Comparison of ENCODE assay signal across 16 cellular contexts in the genomic region with DNA sequence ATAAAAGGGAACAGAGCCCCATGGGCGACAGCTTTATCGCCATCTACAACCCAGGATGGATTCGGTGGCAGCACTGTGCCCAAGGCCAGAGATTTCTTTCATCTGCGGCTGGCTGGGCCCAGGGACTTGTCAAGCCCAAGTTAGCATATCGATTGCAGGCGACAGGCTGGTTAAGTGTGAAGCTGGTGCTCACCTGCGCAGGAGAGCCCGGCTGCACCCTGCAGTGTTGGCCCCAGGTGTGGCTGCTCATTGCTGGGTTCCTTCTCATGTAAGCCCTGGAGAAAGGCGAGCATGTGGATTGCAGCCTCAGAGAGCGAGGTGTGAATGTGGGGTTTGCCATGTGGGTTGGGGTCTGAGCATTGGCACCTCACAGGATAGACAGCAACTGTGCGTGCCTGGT. TPM values are rescaled to one million over a fixed set of nuclear protein-coding genes. Genes with fewer than 3 reads are reported as not detected.
DNase-seq lines count a peak whose midpoint lies in the region; ATAC-seq, FAIRE-seq and TF ChIP-seq lines count a peak whose summit lies in the region.
"Had no signal": no experiment of that assay in that cellular context is flagged by ENCODE, and none has a peak within 500 bp of the region (broad histone marks: within the 10 kb centered on the region; RNA-seq: fewer than 3 reads in every experiment).

No MANE protein-coding gene starts in this region.

- H3K27ac Mint-ChIP-seq in activated naive CD8-positive, alpha-beta T cell treated with anti-CD3 and anti-CD28 coated beads, Interleukin-2, amount 10 ng/mL, durations not matched to agents 7 days and 5 days: peak overlapping the region; percentile 63
- H3K27ac Mint-ChIP-seq in activated naive CD8-positive, alpha-beta T cell treated with anti-CD3 and anti-CD28 coated beads for 36 hours: no peak overlapping the region
- peak overlapping the region in 7 of 10 donors; percentile 15 to 87 (median 73) for H3K27ac Mint-ChIP-seq in naive thymus-derived CD8-positive, alpha-beta T cell
- H3K27ac Mint-ChIP-seq in type B pancreatic cell: peak overlapping the region; percentile 43

- H3K4me3 ChIP-seq in bronchial epithelial cell (ENCODE audit: low read depth, low read length): no peak overlapping the region
- H3K4me3 ChIP-seq in upper lobe of right lung: no peak overlapping the region
- H3K4me3 ChIP-seq: BLaER1, GM12878, HAP-1 had no signal

- H3K36me3 Mint-ChIP-seq in activated naive CD8-positive, alpha-beta T cell treated with anti-CD3 and anti-CD28 coated beads, Interleukin-2, amount 10 ng/mL, durations not matched to agents 7 days and 5 days: no peaks in the 10 kb centered on the region
- H3K36me3 Mint-ChIP-seq in activated naive CD8-positive, alpha-beta T cell treated with anti-CD3 and anti-CD28 coated beads for 36 hours: peaks cover 11% of the 10 kb centered on the region
- peaks cover 0 to 2% (median 0%) of the 10 kb centered on the region in 3 donors for H3K36me3 Mint-ChIP-seq in naive thymus-derived CD8-positive, alpha-beta T cell
- H3K36me3 Mint-ChIP-seq in type B pancreatic cell: peaks cover 4% of the 10 kb centered on the region

- H3K27me3 Mint-ChIP-seq in activated naive CD8-positive, alpha-beta T cell treated with anti-CD3 and anti-CD28 coated beads, Interleukin-2, amount 10 ng/mL, durations not matched to agents 7 days and 5 days: no peaks in the 10 kb centered on the region
- no peaks in the 10 kb centered on the region for H3K27me3 Mint-ChIP-seq in activated naive CD8-positive, alpha-beta T cell treated with anti-CD3 and anti-CD28 coated beads for 36 hours
- H3K27me3 Mint-ChIP-seq in naive thymus-derived CD8-positive, alpha-beta T cell: no peaks in the 10 kb centered on the region
- no peaks in the 10 kb centered on the region for H3K27me3 Mint-ChIP-seq in type B pancreatic cell

- FAIRE-seq in bronchial epithelial cell (lab: Jason Lieb, UNC): peak; percentile 28
- FAIRE-seq: GM12878, GM18507 had no signal

- intact Hi-C loops in upper lobe of right lung (cut with DNase I): no loop called here

- peaks cover 26% of the 10 kb centered on the region for H3K4me1 Mint-ChIP-seq in activated naive CD8-positive, alpha-beta T cell treated with anti-CD3 and anti-CD28 coated beads, Interleukin-2, amount 10 ng/mL, durations not matched to agents 7 days and 5 days
- peaks cover 22% of the 10 kb centered on the region for H3K4me1 Mint-ChIP-seq in activated naive CD8-positive, alpha-beta T cell treated with anti-CD3 and anti-CD28 coated beads for 36 hours
- H3K4me1 Mint-ChIP-seq in naive thymus-derived CD8-positive, alpha-beta T cell: peaks cover 25 to 56% (median 42%) of the 10 kb centered on the region in 4 donors
- no peaks in the 10 kb centered on the region for H3K4me1 Mint-ChIP-seq in type B pancreatic cell (ENCODE audit: unreplicated experiment)

- H3K9me3 ChIP-seq in upper lobe of right lung: no peaks in the 10 kb centered on the region
- H3K9me3 ChIP-seq: BLaER1, HAP-1 had no signal

- POLR2A ChIA-PET in activated naive CD8-positive, alpha-beta T cell treated with anti-CD3 and anti-CD28 coated beads, Interleukin-2, amount 10 ng/mL, durations not matched to agents 7 days and 5 days (lab: Charles Lee): no interaction called here
- POLR2A ChIA-PET in naive thymus-derived CD8-positive, alpha-beta T cell (lab: Charles Lee): no interaction called here

- ATAC-seq in activated naive CD8-positive, alpha-beta T cell treated with anti-CD3 and anti-CD28 coated beads, Interleukin-2, amount 10 ng/mL, durations not matched to agents 7 days and 5 days (ENCODE audit: low read depth): no peak
- peak in 1 of 2 donors; percentile 10 for ATAC-seq in naive thymus-derived CD8-positive, alpha-beta T cell
- no peak for ATAC-seq in GM18868 (IDR thresholded peaks at IDR 0.05; ENCODE audit: unreplicated experiment)
- no peak for ATAC-seq in upper lobe of right lung
- ATAC-seq: GM12878 had no signal

- H3K4me3 Mint-ChIP-seq in activated naive CD8-positive, alpha-beta T cell treated with anti-CD3 and anti-CD28 coated beads, Interleukin-2, amount 10 ng/mL, durations not matched to agents 7 days and 5 days: no peak overlapping the region
- no peak overlapping the region for H3K4me3 Mint-ChIP-seq in activated naive CD8-positive, alpha-beta T cell treated with anti-CD3 and anti-CD28 coated beads for 36 hours
- H3K4me3 Mint-ChIP-seq in naive thymus-derived CD8-positive, alpha-beta T cell: peak overlapping the region; percentile 56 to 83 (median 72)
- no peak overlapping the region for H3K4me3 Mint-ChIP-seq in type B pancreatic cell

- H3K36me3 ChIP-seq in bronchial epithelial cell (ENCODE audit: control insufficient read depth, insufficient read depth, low read length): peaks cover 12% of the 10 kb centered on the region
- peaks cover 9% of the 10 kb centered on the region for H3K36me3 ChIP-seq in upper lobe of right lung
- H3K36me3 ChIP-seq: HAP-1 had no signal

- TF ChIP-seq CTCF in bronchial epithelial cell (IDR thresholded peaks at IDR 0.05; ENCODE audit: insufficient read depth, low read length, severe bottlenecking) (no peak), type B pancreatic cell (conservative IDR thresholded peaks at IDR 0.05) (no peak), upper lobe of right lung (IDR thresholded peaks at IDR 0.05) (no peak)

- no peaks in the 10 kb centered on the region for H3K4me1 ChIP-seq in upper lobe of right lung
- H3K4me1 ChIP-seq: HAP-1 had no signal

- no peak for DNase-seq in activated naive CD8-positive, alpha-beta T cell treated with anti-CD3 and anti-CD28 coated beads, Interleukin-2, amount 10 ng/mL, durations not matched to agents 7 days and 5 days
- DNase-seq in activated naive CD8-positive, alpha-beta T cell treated with anti-CD3 and anti-CD28 coated beads for 36 hours: no peak
- DNase-seq in bronchial epithelial cell (ENCODE audit: low read depth) (no peak), type B pancreatic cell (ENCODE audit: extremely low spot score, unreplicated experiment) (no peak), upper lobe of right lung (no peak)
- DNase-seq in naive thymus-derived CD8-positive, alpha-beta T cell: peak in 1 of 10 donors; percentile 6
- DNase-seq: 8988T, AML-193, DMS79, GOT3 had no signal

- no peaks in the 10 kb centered on the region for H3K27me3 ChIP-seq in bronchial epithelial cell (ENCODE audit: control insufficient read depth, insufficient read depth, low read length)
- no peaks in the 10 kb centered on the region for H3K27me3 ChIP-seq in upper lobe of right lung
- H3K27me3 ChIP-seq: BLaER1 had no signal

- no peak overlapping the region for H3K27ac ChIP-seq in upper lobe of right lung
- H3K27ac ChIP-seq: BLaER1 had no signal

- no peaks in the 10 kb centered on the region for H3K9me3 Mint-ChIP-seq in activated naive CD8-positive, alpha-beta T cell treated with anti-CD3 and anti-CD28 coated beads, Interleukin-2, amount 10 ng/mL, durations not matched to agents 7 days and 5 days
- no peaks in the 10 kb centered on the region for H3K9me3 Mint-ChIP-seq in activated naive CD8-positive, alpha-beta T cell treated with anti-CD3 and anti-CD28 coated beads for 36 hours
- no peaks in the 10 kb centered on the region for H3K9me3 Mint-ChIP-seq in naive thymus-derived CD8-positive, alpha-beta T cell
- no peaks in the 10 kb centered on the region for H3K9me3 Mint-ChIP-seq in type B pancreatic cell

RNA-seq across cellular contexts. Expression of gene LRRC4, which starts 40.6 kb away (rescaled TPM):
- under 1 TPM in 1 of 2 experiments, not detected in 1; 0.11 TPM for total RNA-seq in activated naive CD8-positive, alpha-beta T cell treated with anti-CD3 and anti-CD28 coated beads, Interleukin-2, amount 10 ng/mL, durations not matched to agents 7 days and 5 days
- total RNA-seq in activated naive CD8-positive, alpha-beta T cell treated with anti-CD3 and anti-CD28 coated beads for 36 hours: not detected
- under 0.01 and 0.64 TPM in 2 replicates for total RNA-seq in bronchial epithelial cell
- total RNA-seq in naive thymus-derived CD8-positive, alpha-beta T cell: under 1 TPM in 1 of 2 experiments, not detected in 1; 0.22 TPM
- under 1 TPM in 1 of 3 donors, not detected in 2; 0.15 TPM for polyA plus RNA-seq in naive thymus-derived CD8-positive, alpha-beta T cell
- 12.5 and 37.7 TPM in 2 replicates for total RNA-seq in type B pancreatic cell (ENCODE audit: low replicate concordance)
- 6.4 TPM for total RNA-seq in upper lobe of right lung
- total RNA-seq: HT1080 had no signal

Comparison
In these comparisons a context has a peak if more than half of its experiments do, and no peak if none do; other contexts are left out.
1. H3K4me3 Mint-ChIP-seq: peak in naive thymus-derived CD8-positive, alpha-beta T cell (10 of 10); none in activated naive CD8-positive, alpha-beta T cell treated with anti-CD3 and anti-CD28 coated beads, Interleukin-2, amount 10 ng/mL, durations not matched to agents 7 days and 5 days (single experiment), activated naive CD8-positive, alpha-beta T cell treated with anti-CD3 and anti-CD28 coated beads for 36 hours (single experiment) and type B pancreatic cell (single experiment).